In genomic region chr12:65795453-65795852, GRCh38 we compare ENCODE assay signal across 3 cellular contexts.
TF ChIP-seq lines count a peak whose summit lies in the region.

No MANE protein-coding gene starts in this region.

TF ChIP-seq in A549, 52 proteins besides CTCF, POLR2A, EP300 and RAD21:
- TF ChIP-seq NFE2L2 (conservative IDR thresholded peaks at IDR 0.05; ENCODE audit: low read length) (no peak), ESRRA (IDR thresholded peaks at IDR 0.05; ENCODE audit: borderline replicate concordance, low read length) (no peak), HOXA7 (CRISPR knock-in tag; IDR thresholded peaks at IDR 0.05) (no peak), MAFK (IDR thresholded peaks at IDR 0.05; ENCODE audit: partially characterized antibody) (peak; percentile 84)

TF ChIP-seq in IMR-90, 13 proteins besides CTCF, POLR2A, EP300 and RAD21:
- TF ChIP-seq MAFK (IDR thresholded peaks at IDR 0.05; ENCODE audit: low read depth, low read length) = peak; percentile 75
- no peak for TF ChIP-seq MXI1 (IDR thresholded peaks at IDR 0.05; ENCODE audit: borderline replicate concordance, low read depth, low read length)
- no peak for TF ChIP-seq CEBPB (IDR thresholded peaks at IDR 0.05; ENCODE audit: low read depth, low read length)
- TF ChIP-seq NFE2L2 (IDR thresholded peaks at IDR 0.05; ENCODE audit: low read depth, low read length) = no peak
- no peak for TF ChIP-seq RFX5 (IDR thresholded peaks at IDR 0.05; ENCODE audit: low read depth, low read length)

TF ChIP-seq in K562, 482 proteins besides CTCF, POLR2A, EP300 and RAD21:
- no peak for TF ChIP-seq DDX20 (tag; IDR thresholded peaks at IDR 0.05; ENCODE audit: low read depth)
- peak; percentile 49 for TF ChIP-seq ZNF316 (IDR thresholded peaks at IDR 0.05)
- peak; percentile 35; the same call in 1 of the 2 replicates for TF ChIP-seq C11orf30 (IDR thresholded peaks at IDR 0.05; ENCODE audit: low read depth)
- TF ChIP-seq MTF1 (CRISPR knock-in tag; IDR thresholded peaks at IDR 0.05; ENCODE audit: borderline replicate concordance) = no peak
- TF ChIP-seq NFIX (CRISPR knock-in tag; IDR thresholded peaks at IDR 0.05; ENCODE audit: low read depth) = no peak
TF ChIP-seq in K562: peak in this region for 2.
